In the genomic region with DNA sequence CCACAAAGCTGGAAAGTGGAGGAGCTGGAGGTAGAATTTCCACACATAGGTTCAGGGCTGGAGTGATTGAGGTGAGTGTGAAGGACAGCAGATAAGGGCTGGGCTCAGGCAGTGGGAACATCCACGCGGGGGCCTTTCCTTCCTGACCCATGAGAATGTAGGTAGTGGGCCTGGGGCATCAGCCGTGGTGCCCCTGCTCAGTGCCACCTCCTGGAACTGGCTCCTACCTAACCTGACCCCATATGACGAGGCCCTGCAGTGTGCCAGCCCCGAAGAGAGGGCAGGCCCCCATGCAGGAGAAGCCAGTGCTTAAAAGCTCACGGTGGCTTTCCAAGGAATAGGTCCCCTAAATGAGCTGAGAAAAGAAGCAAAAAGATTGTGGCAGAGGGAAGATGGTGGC, we compare ENCODE assay signal across 22 cellular contexts.
"Had no signal": no experiment of that assay in that cellular context is flagged by ENCODE, and none has a peak within 500 bp of the region (broad histone marks: within the 10 kb centered on the region; RNA-seq: fewer than 3 reads in every experiment).

No MANE protein-coding gene starts in this region.

- H3K4me1 ChIP-seq: heart right ventricle, left ventricle myocardium inferior, lower lobe of right lung, right lobe of liver, transverse colon had no signal

- H3K9me3 ChIP-seq: left ventricle myocardium inferior, lower lobe of right lung, neutrophil, ovary, right lobe of liver, thoracic aorta, transverse colon had no signal

- H3K4me3 Mint-ChIP-seq: memory B cell; naive B cell; nephron; stimulated activated memory B cell treated with anti-CD40 and anti-IgM and Interleukin-4, amounts not matched to agents 10 μg/mL and 1 μg/mL and 100 μg/mL, for 72 hours; stimulated activated naive CD8-positive, alpha-beta T cell treated with anti-CD3 and anti-CD28 coated beads, Interleukin-15, amount 100 ng/mL, for 72 hours had no signal

- H3K27ac ChIP-seq: cardiac muscle cell, coronary artery, dorsolateral prefrontal cortex, heart right ventricle, left ventricle myocardium inferior, lower lobe of right lung, neutrophil, ovary, right lobe of liver, thoracic aorta, transverse colon had no signal

- H3K36me3 ChIP-seq: cardiac muscle cell, heart right ventricle, left ventricle myocardium inferior, lower lobe of right lung, neutrophil, ovary, right lobe of liver, thoracic aorta, transverse colon had no signal

- H3K27me3 ChIP-seq: cardiac muscle cell, dorsolateral prefrontal cortex, heart right ventricle, neutrophil, ovary, right lobe of liver, transverse colon had no signal

- H3K4me3 ChIP-seq: cardiac muscle cell, coronary artery, dorsolateral prefrontal cortex, heart right ventricle, left ventricle myocardium inferior, lower lobe of right lung, ovary, right lobe of liver, thoracic aorta, transverse colon had no signal

- H3K27ac Mint-ChIP-seq: memory B cell; naive B cell; nephron; progenitor cell of endocrine pancreas; stimulated activated memory B cell treated with anti-CD40 and anti-IgM and Interleukin-4, amounts not matched to agents 10 μg/mL and 1 μg/mL and 100 μg/mL, for 72 hours had no signal

- ATAC-seq: esophagus mucosa; heart right ventricle; lower lobe of right lung; stimulated activated memory B cell treated with anti-CD40 and anti-IgM and Interleukin-4, amounts not matched to agents 10 μg/mL and 1 μg/mL and 100 μg/mL, for 72 hours; stimulated activated naive CD8-positive, alpha-beta T cell treated with anti-CD3 and anti-CD28 coated beads, Interleukin-15, amount 100 ng/mL, for 72 hours had no signal

- H3K9me3 Mint-ChIP-seq: memory B cell; stimulated activated naive CD8-positive, alpha-beta T cell treated with anti-CD3 and anti-CD28 coated beads, Interleukin-15, amount 100 ng/mL, for 72 hours had no signal

- H3K27me3 Mint-ChIP-seq: memory B cell, naive B cell, progenitor cell of endocrine pancreas had no signal

- DNase-seq: effector CD8-positive, alpha-beta T cell; heart right ventricle; hypothalamus; left ventricle myocardium inferior; lower lobe of right lung; naive B cell; ovary; right lobe of liver; stimulated activated CD4-positive, alpha-beta T cell treated with anti-CD3 and anti-CD28 coated beads, Interleukin-4, amount 100 ng/mL, for 1 hour; substantia nigra; transverse colon had no signal

- H3K4me1 Mint-ChIP-seq: memory B cell; naive B cell; nephron; stimulated activated memory B cell treated with anti-CD40 and anti-IgM and Interleukin-4, amounts not matched to agents 10 μg/mL and 1 μg/mL and 100 μg/mL, for 72 hours; stimulated activated naive CD8-positive, alpha-beta T cell treated with anti-CD3 and anti-CD28 coated beads, Interleukin-15, amount 100 ng/mL, for 72 hours had no signal

- H3K36me3 Mint-ChIP-seq: memory B cell; stimulated activated memory B cell treated with anti-CD40 and anti-IgM and Interleukin-4, amounts not matched to agents 10 μg/mL and 1 μg/mL and 100 μg/mL, for 72 hours had no signal
